1 cellular context compared by ENCODE assay signal in the genomic region with DNA sequence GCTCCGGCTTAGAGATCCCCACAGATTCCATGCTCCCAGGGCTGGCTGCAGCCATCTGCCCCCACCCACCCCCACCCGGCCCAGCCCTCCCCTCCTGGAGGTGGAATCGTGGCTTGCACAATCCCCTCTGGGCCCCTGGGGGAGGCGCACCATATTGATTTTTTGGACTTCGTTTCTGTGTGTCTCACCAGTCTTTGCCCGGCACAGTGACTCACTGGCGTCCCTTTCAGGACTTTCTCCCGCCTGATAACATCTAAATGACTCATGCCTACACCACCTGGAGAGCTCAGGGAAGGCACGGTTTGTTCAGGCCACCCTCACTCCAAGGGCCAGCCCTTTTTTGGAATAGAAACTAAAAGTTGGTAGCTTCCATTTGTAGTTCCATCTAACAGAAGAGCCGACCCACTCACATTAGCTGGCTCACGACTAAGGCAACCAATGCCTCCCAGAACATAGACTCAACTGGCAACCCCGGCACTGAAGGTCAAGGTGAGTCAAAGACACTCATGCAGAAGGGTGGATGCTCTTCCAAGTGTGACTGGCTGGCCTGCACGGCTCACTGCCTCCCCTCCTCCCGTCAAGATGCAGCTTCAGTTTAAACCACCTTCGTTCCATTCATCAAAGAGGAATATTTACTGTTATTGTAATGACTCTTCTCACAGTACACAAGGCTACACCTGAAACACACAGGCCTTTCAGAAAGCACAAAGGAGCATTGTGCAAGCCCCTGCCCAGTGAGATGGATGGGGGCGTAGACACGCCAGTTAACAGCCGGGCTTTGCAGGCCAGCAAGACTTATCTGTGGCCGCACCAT.
TF ChIP-seq lines count a peak whose summit lies in the region.

No MANE protein-coding gene starts in this region.

TF ChIP-seq in HepG2, 621 proteins besides CTCF, POLR2A, EP300 and RAD21 (continued from another document and continues in another):
- TF ChIP-seq, protein P1, sequence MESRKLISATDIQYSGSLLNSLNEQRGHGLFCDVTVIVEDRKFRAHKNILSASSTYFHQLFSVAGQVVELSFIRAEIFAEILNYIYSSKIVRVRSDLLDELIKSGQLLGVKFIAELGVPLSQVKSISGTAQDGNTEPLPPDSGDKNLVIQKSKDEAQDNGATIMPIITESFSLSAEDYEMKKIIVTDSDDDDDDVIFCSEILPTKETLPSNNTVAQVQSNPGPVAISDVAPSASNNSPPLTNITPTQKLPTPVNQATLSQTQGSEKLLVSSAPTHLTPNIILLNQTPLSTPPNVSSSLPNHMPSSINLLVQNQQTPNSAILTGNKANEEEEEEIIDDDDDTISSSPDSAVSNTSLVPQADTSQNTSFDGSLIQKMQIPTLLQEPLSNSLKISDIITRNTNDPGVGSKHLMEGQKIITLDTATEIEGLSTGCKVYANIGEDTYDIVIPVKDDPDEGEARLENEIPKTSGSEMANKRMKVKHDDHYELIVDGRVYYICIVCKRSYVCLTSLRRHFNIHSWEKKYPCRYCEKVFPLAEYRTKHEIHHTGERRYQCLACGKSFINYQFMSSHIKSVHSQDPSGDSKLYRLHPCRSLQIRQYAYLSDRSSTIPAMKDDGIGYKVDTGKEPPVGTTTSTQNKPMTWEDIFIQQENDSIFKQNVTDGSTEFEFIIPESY (CRISPR knock-in tag; IDR thresholded peaks at IDR 0.05) = 0 out of 2 replicates have a peak, but pooled peaks have one; percentile 14
- TF ChIP-seq ZNF446 (CRISPR knock-in tag; IDR thresholded peaks at IDR 0.05) (no peak), ZFP36 (IDR thresholded peaks at IDR 0.05; ENCODE audit: borderline replicate concordance, low read depth, low read length, partially characterized antibody) (no peak), RNF2 (conservative IDR thresholded peaks at IDR 0.05; ENCODE audit: low read depth) (peak; percentile 46; the same call in 1 of the 2 replicates), ZNF878 (CRISPR knock-in tag; IDR thresholded peaks at IDR 0.05) (peak; percentile 65; the same call in 1 of the 2 replicates), NKX3-1 (CRISPR knock-in tag; IDR thresholded peaks at IDR 0.05) (peak; percentile 44; the same call in 1 of the 2 replicates), KLF12 (CRISPR knock-in tag; IDR thresholded peaks at IDR 0.05; ENCODE audit: borderline replicate concordance) (peak; percentile 59; the same call in 1 of the 2 replicates), NONO (IDR thresholded peaks at IDR 0.05) (no peak), NONO (CRISPR knock-in tag; conservative IDR thresholded peaks at IDR 0.05) (0 out of 2 replicates have a peak, but pooled peaks have one; percentile 17), SMARCE1 (IDR thresholded peaks at IDR 0.05; ENCODE audit: borderline replicate concordance) (0 out of 2 replicates have a peak, but pooled peaks have one; percentile 44), TBX3 (IDR thresholded peaks at IDR 0.05; ENCODE audit: borderline replicate concordance) (peak; percentile 11; the same call in 1 of the 2 replicates), ZNF292 (CRISPR knock-in tag; IDR thresholded peaks at IDR 0.05; ENCODE audit: borderline replicate concordance, low read depth) (peak; percentile 56; the same call in 1 of the 2 replicates), SMC3 (IDR thresholded peaks at IDR 0.05; ENCODE audit: low read length) (peak; percentile 23; the same call in 1 of the 2 replicates), ZNF468 (CRISPR knock-in tag; IDR thresholded peaks at IDR 0.05) (no peak), XRCC5 (optimal IDR thresholded peaks at IDR 0.05; ENCODE audit: low read length) (peak; percentile 21), SAP130 (CRISPR knock-in tag; IDR thresholded peaks at IDR 0.05; ENCODE audit: low read depth) (peak; percentile 74), BHLHE40 (IDR thresholded peaks at IDR 0.05; ENCODE audit: low read length) (peak; percentile 58; the same call in 1 of the 2 replicates), ATAD3A (CRISPR knock-in tag; IDR thresholded peaks at IDR 0.05) (no peak), ZKSCAN8 (CRISPR knock-in tag; IDR thresholded peaks at IDR 0.05; ENCODE audit: borderline replicate concordance) (peak; percentile 79; the same call in 1 of the 2 replicates), KLF11 (CRISPR knock-in tag; IDR thresholded peaks at IDR 0.05) (no peak), TGIF2 (CRISPR knock-in tag; IDR thresholded peaks at IDR 0.05) (peak; percentile 70), ZNF572 (CRISPR knock-in tag; IDR thresholded peaks at IDR 0.05) (no peak), ZNF614 (CRISPR knock-in tag; IDR thresholded peaks at IDR 0.05; ENCODE audit: borderline replicate concordance) (peak; percentile 36), TBL1XR1 (IDR thresholded peaks at IDR 0.05; ENCODE audit: borderline replicate concordance, low read length, partially characterized antibody) (peak; percentile 17), BRCA1 (CRISPR knock-in tag; IDR thresholded peaks at IDR 0.05) (0 out of 2 replicates have a peak, but pooled peaks have one; percentile 31)
- TF ChIP-seq, protein P2, sequence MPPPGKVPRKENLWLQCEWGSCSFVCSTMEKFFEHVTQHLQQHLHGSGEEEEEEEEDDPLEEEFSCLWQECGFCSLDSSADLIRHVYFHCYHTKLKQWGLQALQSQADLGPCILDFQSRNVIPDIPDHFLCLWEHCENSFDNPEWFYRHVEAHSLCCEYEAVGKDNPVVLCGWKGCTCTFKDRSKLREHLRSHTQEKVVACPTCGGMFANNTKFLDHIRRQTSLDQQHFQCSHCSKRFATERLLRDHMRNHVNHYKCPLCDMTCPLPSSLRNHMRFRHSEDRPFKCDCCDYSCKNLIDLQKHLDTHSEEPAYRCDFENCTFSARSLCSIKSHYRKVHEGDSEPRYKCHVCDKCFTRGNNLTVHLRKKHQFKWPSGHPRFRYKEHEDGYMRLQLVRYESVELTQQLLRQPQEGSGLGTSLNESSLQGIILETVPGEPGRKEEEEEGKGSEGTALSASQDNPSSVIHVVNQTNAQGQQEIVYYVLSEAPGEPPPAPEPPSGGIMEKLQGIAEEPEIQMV (CRISPR knock-in tag; IDR thresholded peaks at IDR 0.05; ENCODE audit: low read depth) = no peak
- TF ChIP-seq, protein P3, sequence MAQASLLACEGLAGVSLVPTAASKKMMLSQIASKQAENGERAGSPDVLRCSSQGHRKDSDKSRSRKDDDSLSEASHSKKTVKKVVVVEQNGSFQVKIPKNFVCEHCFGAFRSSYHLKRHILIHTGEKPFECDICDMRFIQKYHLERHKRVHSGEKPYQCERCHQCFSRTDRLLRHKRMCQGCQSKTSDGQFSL (CRISPR knock-in tag; IDR thresholded peaks at IDR 0.05) = peak; percentile 54; the same call in 1 of the 2 replicates
- TF ChIP-seq, protein P4, sequence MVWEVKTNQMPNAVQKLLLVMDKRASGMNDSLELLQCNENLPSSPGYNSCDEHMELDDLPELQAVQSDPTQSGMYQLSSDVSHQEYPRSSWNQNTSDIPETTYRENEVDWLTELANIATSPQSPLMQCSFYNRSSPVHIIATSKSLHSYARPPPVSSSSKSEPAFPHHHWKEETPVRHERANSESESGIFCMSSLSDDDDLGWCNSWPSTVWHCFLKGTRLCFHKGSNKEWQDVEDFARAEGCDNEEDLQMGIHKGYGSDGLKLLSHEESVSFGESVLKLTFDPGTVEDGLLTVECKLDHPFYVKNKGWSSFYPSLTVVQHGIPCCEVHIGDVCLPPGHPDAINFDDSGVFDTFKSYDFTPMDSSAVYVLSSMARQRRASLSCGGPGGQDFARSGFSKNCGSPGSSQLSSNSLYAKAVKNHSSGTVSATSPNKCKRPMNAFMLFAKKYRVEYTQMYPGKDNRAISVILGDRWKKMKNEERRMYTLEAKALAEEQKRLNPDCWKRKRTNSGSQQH (CRISPR knock-in tag; IDR thresholded peaks at IDR 0.05; ENCODE audit: low read depth) = peak; percentile 83
- TF ChIP-seq, protein P5, sequence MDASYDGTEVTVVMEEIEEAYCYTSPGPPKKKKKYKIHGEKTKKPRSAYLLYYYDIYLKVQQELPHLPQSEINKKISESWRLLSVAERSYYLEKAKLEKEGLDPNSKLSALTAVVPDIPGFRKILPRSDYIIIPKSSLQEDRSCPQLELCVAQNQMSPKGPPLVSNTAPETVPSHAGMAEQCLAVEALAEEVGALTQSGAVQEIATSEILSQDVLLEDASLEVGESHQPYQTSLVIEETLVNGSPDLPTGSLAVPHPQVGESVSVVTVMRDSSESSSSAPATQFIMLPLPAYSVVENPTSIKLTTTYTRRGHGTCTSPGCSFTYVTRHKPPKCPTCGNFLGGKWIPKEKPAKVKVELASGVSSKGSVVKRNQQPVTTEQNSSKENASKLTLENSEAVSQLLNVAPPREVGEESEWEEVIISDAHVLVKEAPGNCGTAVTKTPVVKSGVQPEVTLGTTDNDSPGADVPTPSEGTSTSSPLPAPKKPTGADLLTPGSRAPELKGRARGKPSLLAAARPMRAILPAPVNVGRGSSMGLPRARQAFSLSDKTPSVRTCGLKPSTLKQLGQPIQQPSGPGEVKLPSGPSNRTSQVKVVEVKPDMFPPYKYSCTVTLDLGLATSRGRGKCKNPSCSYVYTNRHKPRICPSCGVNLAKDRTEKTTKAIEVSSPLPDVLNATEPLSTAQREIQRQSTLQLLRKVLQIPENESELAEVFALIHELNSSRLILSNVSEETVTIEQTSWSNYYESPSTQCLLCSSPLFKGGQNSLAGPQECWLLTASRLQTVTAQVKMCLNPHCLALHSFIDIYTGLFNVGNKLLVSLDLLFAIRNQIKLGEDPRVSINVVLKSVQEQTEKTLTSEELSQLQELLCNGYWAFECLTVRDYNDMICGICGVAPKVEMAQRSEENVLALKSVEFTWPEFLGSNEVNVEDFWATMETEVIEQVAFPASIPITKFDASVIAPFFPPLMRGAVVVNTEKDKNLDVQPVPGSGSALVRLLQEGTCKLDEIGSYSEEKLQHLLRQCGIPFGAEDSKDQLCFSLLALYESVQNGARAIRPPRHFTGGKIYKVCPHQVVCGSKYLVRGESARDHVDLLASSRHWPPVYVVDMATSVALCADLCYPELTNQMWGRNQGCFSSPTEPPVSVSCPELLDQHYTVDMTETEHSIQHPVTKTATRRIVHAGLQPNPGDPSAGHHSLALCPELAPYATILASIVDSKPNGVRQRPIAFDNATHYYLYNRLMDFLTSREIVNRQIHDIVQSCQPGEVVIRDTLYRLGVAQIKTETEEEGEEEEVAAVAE (CRISPR knock-in tag; IDR thresholded peaks at IDR 0.05; ENCODE audit: borderline replicate concordance) = peak; percentile 56; the same call in 1 of the 2 replicates
- TF ChIP-seq, protein P6, sequence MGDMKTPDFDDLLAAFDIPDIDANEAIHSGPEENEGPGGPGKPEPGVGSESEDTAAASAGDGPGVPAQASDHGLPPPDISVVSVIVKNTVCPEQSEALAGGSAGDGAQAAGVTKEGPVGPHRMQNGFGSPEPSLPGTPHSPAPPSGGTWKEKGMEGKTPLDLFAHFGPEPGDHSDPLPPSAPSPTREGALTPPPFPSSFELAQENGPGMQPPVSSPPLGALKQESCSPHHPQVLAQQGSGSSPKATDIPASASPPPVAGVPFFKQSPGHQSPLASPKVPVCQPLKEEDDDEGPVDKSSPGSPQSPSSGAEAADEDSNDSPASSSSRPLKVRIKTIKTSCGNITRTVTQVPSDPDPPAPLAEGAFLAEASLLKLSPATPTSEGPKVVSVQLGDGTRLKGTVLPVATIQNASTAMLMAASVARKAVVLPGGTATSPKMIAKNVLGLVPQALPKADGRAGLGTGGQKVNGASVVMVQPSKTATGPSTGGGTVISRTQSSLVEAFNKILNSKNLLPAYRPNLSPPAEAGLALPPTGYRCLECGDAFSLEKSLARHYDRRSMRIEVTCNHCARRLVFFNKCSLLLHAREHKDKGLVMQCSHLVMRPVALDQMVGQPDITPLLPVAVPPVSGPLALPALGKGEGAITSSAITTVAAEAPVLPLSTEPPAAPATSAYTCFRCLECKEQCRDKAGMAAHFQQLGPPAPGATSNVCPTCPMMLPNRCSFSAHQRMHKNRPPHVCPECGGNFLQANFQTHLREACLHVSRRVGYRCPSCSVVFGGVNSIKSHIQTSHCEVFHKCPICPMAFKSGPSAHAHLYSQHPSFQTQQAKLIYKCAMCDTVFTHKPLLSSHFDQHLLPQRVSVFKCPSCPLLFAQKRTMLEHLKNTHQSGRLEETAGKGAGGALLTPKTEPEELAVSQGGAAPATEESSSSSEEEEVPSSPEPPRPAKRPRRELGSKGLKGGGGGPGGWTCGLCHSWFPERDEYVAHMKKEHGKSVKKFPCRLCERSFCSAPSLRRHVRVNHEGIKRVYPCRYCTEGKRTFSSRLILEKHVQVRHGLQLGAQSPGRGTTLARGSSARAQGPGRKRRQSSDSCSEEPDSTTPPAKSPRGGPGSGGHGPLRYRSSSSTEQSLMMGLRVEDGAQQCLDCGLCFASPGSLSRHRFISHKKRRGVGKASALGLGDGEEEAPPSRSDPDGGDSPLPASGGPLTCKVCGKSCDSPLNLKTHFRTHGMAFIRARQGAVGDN (CRISPR knock-in tag; IDR thresholded peaks at IDR 0.05) = peak; percentile 72
- TF ChIP-seq, protein P7, sequence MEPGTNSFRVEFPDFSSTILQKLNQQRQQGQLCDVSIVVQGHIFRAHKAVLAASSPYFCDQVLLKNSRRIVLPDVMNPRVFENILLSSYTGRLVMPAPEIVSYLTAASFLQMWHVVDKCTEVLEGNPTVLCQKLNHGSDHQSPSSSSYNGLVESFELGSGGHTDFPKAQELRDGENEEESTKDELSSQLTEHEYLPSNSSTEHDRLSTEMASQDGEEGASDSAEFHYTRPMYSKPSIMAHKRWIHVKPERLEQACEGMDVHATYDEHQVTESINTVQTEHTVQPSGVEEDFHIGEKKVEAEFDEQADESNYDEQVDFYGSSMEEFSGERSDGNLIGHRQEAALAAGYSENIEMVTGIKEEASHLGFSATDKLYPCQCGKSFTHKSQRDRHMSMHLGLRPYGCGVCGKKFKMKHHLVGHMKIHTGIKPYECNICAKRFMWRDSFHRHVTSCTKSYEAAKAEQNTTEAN (CRISPR knock-in tag; conservative IDR thresholded peaks at IDR 0.05) = peak; percentile 87
